Comparison of ENCODE assay signal across 14 cellular contexts in genomic region chr19:993361-993830, GRCh38. TPM values are rescaled to one million over a fixed set of nuclear protein-coding genes. Genes with fewer than 3 reads are reported as not detected.
DNase-seq lines count a peak whose midpoint lies in the region; TF ChIP-seq lines count a peak whose summit lies in the region.
"Had no signal": no experiment of that assay in that cellular context is flagged by ENCODE, and none has a peak within 500 bp of the region (broad histone marks: within the 10 kb centered on the region; RNA-seq: fewer than 3 reads in every experiment).

No MANE protein-coding gene starts in this region.

- H2AK5ac ChIP-seq in trophoblast cell (ENCODE audit: low read length) = peak overlapping the region; percentile 13

- H3K23ac ChIP-seq in trophoblast cell (ENCODE audit: low read length) = no peak overlapping the region

- peak overlapping the region; percentile 1 for H4K8ac ChIP-seq in trophoblast cell (ENCODE audit: low read depth, low read length)

- no CpG with 5 or more reads among the region's 17 CpGs for WGBS in trophoblast cell (ENCODE audit: extremely low coverage, insufficient coverage, insufficient read length)

- H3K4me2 ChIP-seq in trophoblast cell (ENCODE audit: low read length) = no peak overlapping the region

- H3K9me3 Mint-ChIP-seq in HFFc6 = no peaks in the 10 kb centered on the region

- 0 out of 2 replicates have a peak, but pooled peaks have one; percentile 7 for TF ChIP-seq CTCF in HFFc6 (IDR thresholded peaks at IDR 0.05)
- TF ChIP-seq CTCF in dorsolateral prefrontal cortex (IDR thresholded peaks at IDR 0.05 in 54 of 56, conservative IDR thresholded peaks at IDR 0.05 in 2 of 56; ENCODE audit: low read depth in 1 of 56, partially characterized antibody in 56 of 56) = no peak

- peaks cover 16% of the 10 kb centered on the region for H3K27me3 Mint-ChIP-seq in HFFc6 (ENCODE audit: insufficient read depth)

- intact Hi-C loops in dorsolateral prefrontal cortex (cut with DNase I) = loop anchor here in 1 of 2 donors (10.0 kb wide), 1 partner anchor 229 kb away; no protein-coding TSS in a partner anchor

- peak overlapping the region; percentile 10 for H3K27ac ChIP-seq in duodenal mucosa (ENCODE audit: low read depth, low read length)
- H3K27ac ChIP-seq in trophoblast cell (ENCODE audit: low read depth, low read length) = peak overlapping the region; percentile 20
- no peak overlapping the region for H3K27ac ChIP-seq in dorsolateral prefrontal cortex

- H2BK120ac ChIP-seq in trophoblast cell (ENCODE audit: insufficient read depth, low read length, poor library complexity) = peak overlapping the region; percentile 64

- H3K4me1 ChIP-seq in duodenal mucosa (ENCODE audit: control insufficient read depth in 1 of 2, insufficient read depth in 2 of 2, low read length in 2 of 2) (no peaks in the 10 kb centered on the region), trophoblast cell (ENCODE audit: control insufficient read depth in 1 of 2, insufficient read depth in 2 of 2, low read length in 2 of 2) (peaks cover 23 to 26% of the 10 kb centered on the region in 2 experiments)

- peaks cover 4% of the 10 kb centered on the region; the same call in 1 of the 2 replicates for H3K36me3 Mint-ChIP-seq in HFFc6 (ENCODE audit: low read depth)

- peak overlapping the region; percentile 71 for H2BK12ac ChIP-seq in trophoblast cell (ENCODE audit: low read length)

- no peak overlapping the region for H3K4me3 ChIP-seq in duodenal mucosa (ENCODE audit: low read depth in 1 of 2, low read length in 2 of 2)
- no peak overlapping the region for H3K4me3 ChIP-seq in trophoblast cell (ENCODE audit: low read depth, low read length)
- H3K4me3 ChIP-seq in dorsolateral prefrontal cortex = no peak overlapping the region

- H3K14ac ChIP-seq in trophoblast cell (ENCODE audit: low read length) = peak overlapping the region; percentile 23

- peaks cover 9% of the 10 kb centered on the region for H3K79me1 ChIP-seq in trophoblast cell (ENCODE audit: low read length)

- no peak overlapping the region for H4K12ac ChIP-seq in trophoblast cell (ENCODE audit: low read depth, low read length)

- DNase-seq in HFFc6 = no peak
- DNase-seq in trophoblast cell = peak; percentile 82
- no peak for DNase-seq in NCI-H510A treated with DMSO at 0.1 percent for 48 hours (lab: John Stamatoyannopoulos, UW)
- no peak for DNase-seq in dorsolateral prefrontal cortex
- DNase-seq in anterior cingulate cortex (lab: John Stamatoyannopoulos, UW) = no peak
- DNase-seq: C1 segment of cervical spinal cord, Kasumi-1, MM.1S, NCI-H1105, NCI-H1694, NCI-H524 had no signal

- H3K4me1 Mint-ChIP-seq in HFFc6 (ENCODE audit: low read depth) = peaks cover 5% of the 10 kb centered on the region; the same call in 1 of the 2 replicates

- H3K79me2 ChIP-seq in trophoblast cell (ENCODE audit: control insufficient read depth, insufficient read depth, low read length, poor library complexity) = no peaks in the 10 kb centered on the region

- H3K27me3 ChIP-seq in duodenal mucosa (ENCODE audit: control insufficient read depth in 1 of 2, insufficient read depth in 2 of 2, low read length in 2 of 2) (peaks cover 30% of the 10 kb centered on the region in 2 donors), trophoblast cell (ENCODE audit: insufficient read depth, low read length) (no peaks in the 10 kb centered on the region), dorsolateral prefrontal cortex (peaks cover 0 to 35% (median 20%) of the 10 kb centered on the region in 45 donors)

- no peak overlapping the region for H3K4me3 Mint-ChIP-seq in HFFc6

- H4K91ac ChIP-seq in trophoblast cell (ENCODE audit: low read depth, low read length) = peak overlapping the region; percentile 72

- H2BK5ac ChIP-seq in trophoblast cell (ENCODE audit: low read depth, low read length, poor library complexity) = peak overlapping the region; percentile 26

- no peak overlapping the region for H2AFZ ChIP-seq in trophoblast cell (ENCODE audit: insufficient read depth, low read length, poor library complexity)

- H3K18ac ChIP-seq in trophoblast cell (ENCODE audit: low read length) = peak overlapping the region; percentile 16

- H3K9ac ChIP-seq in duodenal mucosa (ENCODE audit: low read depth in 1 of 2, low read length in 2 of 2) (no peak overlapping the region), trophoblast cell (ENCODE audit: low read length) (no peak overlapping the region)

- no peak overlapping the region for H3K27ac Mint-ChIP-seq in HFFc6

- H3K36me3 ChIP-seq in duodenal mucosa (ENCODE audit: control insufficient read depth in 1 of 2, insufficient read depth in 2 of 2, low read length in 2 of 2) (peaks cover 0 to 10% of the 10 kb centered on the region in 2 donors), trophoblast cell (ENCODE audit: control insufficient read depth in 1 of 2, insufficient read depth in 2 of 2, low read length in 2 of 2) (peaks cover 46 to 51% of the 10 kb centered on the region in 2 experiments)

- no peak overlapping the region for H3K4ac ChIP-seq in trophoblast cell (ENCODE audit: low read depth, low read length)

- H3K9me3 ChIP-seq in duodenal mucosa (ENCODE audit: control insufficient read depth in 1 of 2, low read length in 2 of 2) = no peaks in the 10 kb centered on the region
- peaks cover 5% of the 10 kb centered on the region for H3K9me3 ChIP-seq in trophoblast cell (ENCODE audit: insufficient read depth, low read depth, low read length)

RNA-seq across cellular contexts. Expression of gene GRIN3B, which starts 6.8 kb away (rescaled TPM):
- total RNA-seq in HFFc6 (2021; fragmentation: NEBNext Ultra II Directional; extraction: Animal tissue kit (Norgen Biotek cat#: 25700)) = under 1 TPM; 0.34 to 0.66 (median 0.41) TPM
- 1.8 and 1.9 TPM in 2 replicates for polyA plus RNA-seq in trophoblast cell (2013)
- total RNA-seq in dorsolateral prefrontal cortex = under 1 TPM in 3 of 120 experiments, not detected in 117; 0.13 to 0.76 (median 0.16) TPM
- total RNA-seq: A673 had no signal

RNA-seq across cellular contexts. Expression of gene WDR18, which starts 9.3 kb away (rescaled TPM):
- total RNA-seq in HFFc6 (2021; fragmentation: NEBNext Ultra II Directional; extraction: Animal tissue kit (Norgen Biotek cat#: 25700)) = 10 to 100 TPM; 47.5 to 55.8 (median 51.3) TPM
- 43.8 and 45.6 TPM in 2 replicates for polyA plus RNA-seq in trophoblast cell (2013)
- 10 to 100 TPM; 20.6 to 51.2 (median 30.3) TPM for total RNA-seq in dorsolateral prefrontal cortex

RNA-seq across cellular contexts. Expression of gene TMEM259, which starts 27.5 kb away (rescaled TPM):
- 100 to 1,000 TPM; 127 to 164 (median 149) TPM for total RNA-seq in HFFc6 (2021; fragmentation: NEBNext Ultra II Directional; extraction: Animal tissue kit (Norgen Biotek cat#: 25700))
- polyA plus RNA-seq in trophoblast cell (2013) = 99.6 and 108 TPM in 2 replicates
- 100 to 1,000 TPM in 119 of 120 experiments, 10 to 100 TPM in 1; 98.2 to 236 (median 132) TPM for total RNA-seq in dorsolateral prefrontal cortex

RNA-seq across cellular contexts. Expression of gene RNU6-2, which starts 27.9 kb away (rescaled TPM):
- total RNA-seq in HFFc6 (2021; fragmentation: NEBNext Ultra II Directional; extraction: Animal tissue kit (Norgen Biotek cat#: 25700)) = not detected
- polyA plus RNA-seq in trophoblast cell (2013) = not detected in 2 replicates
- not detected for total RNA-seq in dorsolateral prefrontal cortex
- total RNA-seq: A673, SK-MEL-5 had no signal

RNA-seq across cellular contexts. Expression of gene CNN2, which starts 33.0 kb away (rescaled TPM):
- total RNA-seq in HFFc6 (2021; fragmentation: NEBNext Ultra II Directional; extraction: Animal tissue kit (Norgen Biotek cat#: 25700)) = 100 to 1,000 TPM; 483 to 579 (median 507) TPM
- 349 and 351 TPM in 2 replicates for polyA plus RNA-seq in trophoblast cell (2013)
- total RNA-seq in dorsolateral prefrontal cortex = 10 to 100 TPM in 31 of 120 experiments, 1 to 10 TPM in 89; 1.1 to 28.7 (median 6.6) TPM

Comparison
In these comparisons a context has a peak if more than half of its experiments do, and no peak if none do; other contexts are left out.
1. DNase-seq: peak in trophoblast cell (2 of 2); none in HFFc6 (single experiment), NCI-H510A treated with DMSO at 0.1 percent for 48 hours (single experiment), dorsolateral prefrontal cortex (0 of 10) and anterior cingulate cortex (0 of 58).
2. H3K27ac ChIP-seq: peak in duodenal mucosa (single experiment) and trophoblast cell (single experiment); none in dorsolateral prefrontal cortex (0 of 59).